ENCODE assay signal across 11 cellular contexts in genomic region chr12:63916561-63917476, GRCh38.
DNase-seq lines count a peak whose midpoint lies in the region; FAIRE-seq and TF ChIP-seq lines count a peak whose summit lies in the region.
"Had no signal": no experiment of that assay in that cellular context is flagged by ENCODE, and none has a peak within 500 bp of the region (broad histone marks: within the 10 kb centered on the region; RNA-seq: fewer than 3 reads in every experiment).

No MANE protein-coding gene starts in this region.

- WGBS in adrenal gland, 4 donors = 75 to 84% (median 76%) methylated on average over 6 to 7 of the region's 7 CpGs

- no peak overlapping the region for H3K4me3 ChIP-seq in adrenal gland
- H3K4me3 ChIP-seq in uterus = no peak overlapping the region
- H3K4me3 ChIP-seq in kidney (ENCODE audit: low read length in 2 of 2) = no peak overlapping the region
- H3K4me3 ChIP-seq: esophagus muscularis mucosa had no signal

- no peak for TF ChIP-seq POLR2A in adrenal gland (IDR thresholded peaks at IDR 0.05)
- no peak for TF ChIP-seq POLR2A in uterus (IDR thresholded peaks at IDR 0.05)

- no peak for FAIRE-seq in kidney (lab: Jason Lieb, UNC)

- DNase-seq in adrenal gland (no peak), glomerular visceral epithelial cell (ENCODE audit: extremely low spot score) (peak; percentile 72), uterus (no peak), D341Med (ENCODE audit: low spot score) (no peak), DMS79 treated with DMSO at 0.1 percent for 48 hours (lab: John Stamatoyannopoulos, UW) (no peak), kidney (no peak)
- DNase-seq: activated naive CD4-positive, alpha-beta T cell treated with anti-CD3 and anti-CD28 coated beads for 36 hours; substantia nigra had no signal

- H3K36me3 ChIP-seq in adrenal gland (replicated peaks in 1 of 2) (no peaks in the 10 kb centered on the region), uterus (no peaks in the 10 kb centered on the region), kidney (ENCODE audit: control insufficient read depth in 1 of 2, insufficient read depth in 2 of 2, low read length in 2 of 2) (no peaks in the 10 kb centered on the region)
- H3K36me3 ChIP-seq: esophagus muscularis mucosa had no signal

- peak overlapping the region in 4 of 5 donors; percentile 39 to 94 (median 74) for H3K27ac ChIP-seq in adrenal gland
- peak overlapping the region; percentile 76 to 78 for H3K27ac ChIP-seq in uterus
- no peak overlapping the region for H3K27ac ChIP-seq in kidney (ENCODE audit: low read depth in 2 of 2, low read length in 2 of 2)
- H3K27ac ChIP-seq: KMS-11 had no signal

- no peak for TF ChIP-seq CTCF in adrenal gland (IDR thresholded peaks at IDR 0.05)
- no peak for TF ChIP-seq CTCF in uterus (IDR thresholded peaks at IDR 0.05)
- no peak for TF ChIP-seq CTCF in kidney (IDR thresholded peaks at IDR 0.05; ENCODE audit: borderline replicate concordance, extremely low read depth, insufficient read depth)

- H3K27me3 ChIP-seq in adrenal gland (no peaks in the 10 kb centered on the region), uterus (no peaks in the 10 kb centered on the region)
- H3K27me3 ChIP-seq: esophagus muscularis mucosa had no signal

- intact Hi-C loops in adrenal gland (cut with DNase I) (loop anchor here in 1 of 2 donors (10.0 kb wide), 1 partner anchor 72 kb away; the partner anchor contains the start of gene SRGAP1), uterus (cut with DNase I; ENCODE audit: low total_unique reads) (no loop called here), kidney (cut with DNase I) (no loop called here)

- H3K9ac ChIP-seq in kidney (ENCODE audit: low read length in 2 of 2) = no peak overlapping the region
- H3K9ac ChIP-seq: KMS-11 had no signal

- TF ChIP-seq EP300 in Ishikawa (IDR thresholded peaks at IDR 0.05; ENCODE audit: borderline replicate concordance) = peak; percentile 51; the same call in 1 of the 2 replicates

- no peaks in the 10 kb centered on the region for H3K9me3 ChIP-seq in adrenal gland (replicated peaks in 1 of 3)
- no peaks in the 10 kb centered on the region for H3K9me3 ChIP-seq in uterus
- no peaks in the 10 kb centered on the region for H3K9me3 ChIP-seq in kidney (ENCODE audit: control insufficient read depth in 1 of 2, low read length in 2 of 2)
- H3K9me3 ChIP-seq: esophagus muscularis mucosa had no signal

- TF ChIP-seq RAD21 in Ishikawa (IDR thresholded peaks at IDR 0.05; ENCODE audit: low read depth) = no peak

- H3K4me1 ChIP-seq in adrenal gland (replicated peaks in 1 of 2) = peaks cover 30 to 53% of the 10 kb centered on the region in 2 donors
- H3K4me1 ChIP-seq in uterus = peaks cover 18 to 23% of the 10 kb centered on the region in 2 donors
- H3K4me1 ChIP-seq in kidney (ENCODE audit: control insufficient read depth in 1 of 2, insufficient read depth in 1 of 2, low read depth in 1 of 2, low read length in 2 of 2) = peaks cover 24 to 27% of the 10 kb centered on the region in 2 donors

TF ChIP-seq in Ishikawa, 13 proteins besides CTCF, POLR2A, EP300 and RAD21:
- no peak for TF ChIP-seq TAF1 (IDR thresholded peaks at IDR 0.05; ENCODE audit: low read depth)
- no peak for TF ChIP-seq USF1 (IDR thresholded peaks at IDR 0.05)
- TF ChIP-seq, protein P1, sequence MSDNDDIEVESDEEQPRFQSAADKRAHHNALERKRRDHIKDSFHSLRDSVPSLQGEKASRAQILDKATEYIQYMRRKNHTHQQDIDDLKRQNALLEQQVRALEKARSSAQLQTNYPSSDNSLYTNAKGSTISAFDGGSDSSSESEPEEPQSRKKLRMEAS (IDR thresholded peaks at IDR 0.05) = peak; percentile 39; the same call in 1 of the 2 replicates
- peak; percentile 49; the same call in 1 of the 2 replicates for TF ChIP-seq NFIC (IDR thresholded peaks at IDR 0.05)
- no peak; the same call in 1 of the 2 replicates for TF ChIP-seq FOXM1 (IDR thresholded peaks at IDR 0.05; ENCODE audit: borderline replicate concordance, low read depth)
- TF ChIP-seq EGR1 (IDR thresholded peaks at IDR 0.05) = no peak
- no peak for TF ChIP-seq TCF12 (IDR thresholded peaks at IDR 0.05; ENCODE audit: low read depth)
- TF ChIP-seq YY1 (IDR thresholded peaks at IDR 0.05; ENCODE audit: low read depth) = no peak
- TF ChIP-seq TEAD4 (IDR thresholded peaks at IDR 0.05) = 0 out of 2 replicates have a peak, but pooled peaks have one; percentile 15

Comparison
In these comparisons a context has a peak if more than half of its experiments do, and no peak if none do; other contexts are left out.
1. H3K27ac ChIP-seq: peak in adrenal gland (4 of 5) and uterus (2 of 2); none in kidney (0 of 2).